In the genomic region with DNA sequence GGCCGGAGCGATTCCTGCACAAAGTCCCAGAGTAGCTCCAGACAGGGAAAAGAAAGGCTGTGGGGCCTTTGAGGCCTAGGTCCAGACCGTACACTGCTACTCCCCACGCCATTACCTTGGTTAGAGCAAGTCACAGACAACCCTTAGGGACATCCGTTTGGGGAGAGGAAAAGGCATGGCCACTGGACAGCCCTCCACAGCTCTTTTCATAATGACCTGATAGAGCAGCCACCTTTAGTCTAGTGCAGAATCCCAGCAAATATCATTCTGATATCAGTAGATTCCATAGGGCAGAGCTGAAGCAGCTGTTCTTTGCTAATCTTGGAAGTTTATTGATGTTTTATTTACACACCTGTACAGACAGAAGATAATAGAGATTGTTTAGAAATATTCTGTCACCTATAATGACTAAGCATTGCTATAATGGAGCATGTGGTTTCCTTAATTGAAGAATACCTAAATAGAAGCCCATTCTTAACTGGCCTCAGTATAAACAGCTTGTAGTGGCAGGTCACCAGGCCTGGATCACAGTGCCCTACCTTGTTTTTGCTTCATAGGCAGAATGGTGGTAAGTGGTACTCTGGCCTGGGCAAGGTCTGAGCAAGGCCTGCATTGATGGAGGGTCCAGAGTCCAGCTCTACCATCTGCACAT, we compare ENCODE assay signal across 1 cellular context.
TF ChIP-seq lines count a peak whose summit lies in the region.

No MANE protein-coding gene starts in this region.

TF ChIP-seq in WTC11, 78 proteins besides CTCF, POLR2A, EP300 and RAD21 (continued from another document):
- TF ChIP-seq ZNF138 (CRISPR knock-in tag; conservative IDR thresholded peaks at IDR 0.05) (no peak), HMGA2 (CRISPR knock-in tag; IDR thresholded peaks at IDR 0.05) (no peak), ELF4 (CRISPR knock-in tag; IDR thresholded peaks at IDR 0.05; ENCODE audit: low read depth) (no peak), ZNF396 (CRISPR knock-in tag; IDR thresholded peaks at IDR 0.05; ENCODE audit: borderline replicate concordance) (no peak)
- TF ChIP-seq, protein P1, sequence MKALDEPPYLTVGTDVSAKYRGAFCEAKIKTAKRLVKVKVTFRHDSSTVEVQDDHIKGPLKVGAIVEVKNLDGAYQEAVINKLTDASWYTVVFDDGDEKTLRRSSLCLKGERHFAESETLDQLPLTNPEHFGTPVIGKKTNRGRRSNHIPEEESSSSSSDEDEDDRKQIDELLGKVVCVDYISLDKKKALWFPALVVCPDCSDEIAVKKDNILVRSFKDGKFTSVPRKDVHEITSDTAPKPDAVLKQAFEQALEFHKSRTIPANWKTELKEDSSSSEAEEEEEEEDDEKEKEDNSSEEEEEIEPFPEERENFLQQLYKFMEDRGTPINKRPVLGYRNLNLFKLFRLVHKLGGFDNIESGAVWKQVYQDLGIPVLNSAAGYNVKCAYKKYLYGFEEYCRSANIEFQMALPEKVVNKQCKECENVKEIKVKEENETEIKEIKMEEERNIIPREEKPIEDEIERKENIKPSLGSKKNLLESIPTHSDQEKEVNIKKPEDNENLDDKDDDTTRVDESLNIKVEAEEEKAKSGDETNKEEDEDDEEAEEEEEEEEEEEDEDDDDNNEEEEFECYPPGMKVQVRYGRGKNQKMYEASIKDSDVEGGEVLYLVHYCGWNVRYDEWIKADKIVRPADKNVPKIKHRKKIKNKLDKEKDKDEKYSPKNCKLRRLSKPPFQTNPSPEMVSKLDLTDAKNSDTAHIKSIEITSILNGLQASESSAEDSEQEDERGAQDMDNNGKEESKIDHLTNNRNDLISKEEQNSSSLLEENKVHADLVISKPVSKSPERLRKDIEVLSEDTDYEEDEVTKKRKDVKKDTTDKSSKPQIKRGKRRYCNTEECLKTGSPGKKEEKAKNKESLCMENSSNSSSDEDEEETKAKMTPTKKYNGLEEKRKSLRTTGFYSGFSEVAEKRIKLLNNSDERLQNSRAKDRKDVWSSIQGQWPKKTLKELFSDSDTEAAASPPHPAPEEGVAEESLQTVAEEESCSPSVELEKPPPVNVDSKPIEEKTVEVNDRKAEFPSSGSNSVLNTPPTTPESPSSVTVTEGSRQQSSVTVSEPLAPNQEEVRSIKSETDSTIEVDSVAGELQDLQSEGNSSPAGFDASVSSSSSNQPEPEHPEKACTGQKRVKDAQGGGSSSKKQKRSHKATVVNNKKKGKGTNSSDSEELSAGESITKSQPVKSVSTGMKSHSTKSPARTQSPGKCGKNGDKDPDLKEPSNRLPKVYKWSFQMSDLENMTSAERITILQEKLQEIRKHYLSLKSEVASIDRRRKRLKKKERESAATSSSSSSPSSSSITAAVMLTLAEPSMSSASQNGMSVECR (CRISPR knock-in tag; IDR thresholded peaks at IDR 0.05; ENCODE audit: borderline replicate concordance), result no peak
- TF ChIP-seq, protein P2, sequence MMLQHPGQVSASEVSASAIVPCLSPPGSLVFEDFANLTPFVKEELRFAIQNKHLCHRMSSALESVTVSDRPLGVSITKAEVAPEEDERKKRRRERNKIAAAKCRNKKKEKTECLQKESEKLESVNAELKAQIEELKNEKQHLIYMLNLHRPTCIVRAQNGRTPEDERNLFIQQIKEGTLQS (CRISPR knock-in tag; conservative IDR thresholded peaks at IDR 0.05), result no peak
